8 cellular contexts compared by ENCODE assay signal in the genomic region with DNA sequence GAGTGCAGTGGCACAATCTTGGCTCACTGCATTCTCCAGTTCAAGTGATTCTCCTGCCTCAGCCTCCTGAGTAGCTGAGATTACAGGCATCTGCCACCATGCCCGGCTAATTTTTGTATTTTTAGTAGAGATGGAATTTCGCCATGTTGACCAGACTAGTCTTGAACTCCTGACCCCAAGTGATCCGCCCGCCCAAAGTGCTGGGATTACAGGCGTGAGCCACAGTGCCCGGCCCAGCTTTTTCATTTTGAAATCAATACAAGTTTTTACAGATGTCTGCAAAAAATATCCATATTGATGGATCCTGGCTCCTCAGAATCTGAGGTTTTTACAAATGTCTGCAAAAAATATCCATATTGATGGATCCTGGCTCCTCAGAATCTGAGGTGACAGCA.
A peak's percentile ranks its signal among the peaks of the same experiment; 100 is the strongest.
DNase-seq lines count a peak whose midpoint lies in the region; ATAC-seq, FAIRE-seq and TF ChIP-seq lines count a peak whose summit lies in the region.
"Not testable (repeated sequence)": the region's sequence is repeated elsewhere in the genome, so short reads cannot be mapped to it uniquely, and the experiment has no call there.

No MANE protein-coding gene starts in this region.

- H3K4me1 ChIP-seq in BLaER1 treated with 17β-estradiol and CSF1 and Interleukin-3, amounts not matched to agents 10 nM and 100 nM, result peaks cover 19 to 36% (median 29%) of the 10 kb centered on the region in 10 experiments
- H3K4me1 ChIP-seq in SK-N-SH (ENCODE audit: control insufficient read depth in 1 of 2, insufficient read depth in 2 of 2, low read depth in 1 of 2, low read length in 1 of 2), result not testable (repeated sequence)
- H3K4me1 ChIP-seq in K562 (replicated peaks in 1 of 2; ENCODE audit: control insufficient read depth in 2 of 2, insufficient read depth in 2 of 2, low read length in 2 of 2), result peaks cover 15 to 40% of the 10 kb centered on the region in 2 experiments
- peaks cover 17 to 19% of the 10 kb centered on the region in 2 donors for H3K4me1 ChIP-seq in kidney (ENCODE audit: control insufficient read depth in 1 of 2, insufficient read depth in 1 of 2, low read depth in 1 of 2, low read length in 2 of 2)
- peaks cover 12% of the 10 kb centered on the region for H3K4me1 ChIP-seq in parathyroid adenoma
- H3K4me1 ChIP-seq in spleen, result peaks cover 7 to 37% (median 19%) of the 10 kb centered on the region in 6 donors
- H3K4me1 ChIP-seq in tibial artery, result peaks cover 0 to 25% (median 21%) of the 10 kb centered on the region in 4 donors

- not testable (repeated sequence) for TF ChIP-seq CTCF in SK-N-SH (IDR thresholded peaks at IDR 0.05); K562 (IDR thresholded peaks at IDR 0.05 in 2 of 3, conservative IDR thresholded peaks at IDR 0.05 in 1 of 3; ENCODE audit: insufficient read depth in 2 of 3, low read depth in 1 of 3, low read length in 3 of 3); glutamatergic neuron (IDR thresholded peaks at IDR 0.05; ENCODE audit: partially characterized antibody, unreplicated experiment); kidney (IDR thresholded peaks at IDR 0.05; ENCODE audit: borderline replicate concordance, extremely low read depth, insufficient read depth); parathyroid adenoma (IDR thresholded peaks at IDR 0.05); spleen (IDR thresholded peaks at IDR 0.05 in 8 of 11, conservative IDR thresholded peaks at IDR 0.05 in 3 of 11); tibial artery (IDR thresholded peaks at IDR 0.05)

- not testable (repeated sequence) for TF ChIP-seq EP300 in SK-N-SH (IDR thresholded peaks at IDR 0.05; ENCODE audit: borderline replicate concordance in 1 of 2, low read depth in 1 of 2, low read length in 1 of 2); K562 (IDR thresholded peaks at IDR 0.05; ENCODE audit: low read length)

- intact Hi-C loops in K562 (cut with micrococcal nuclease), result loop anchor here (2.0 kb wide), 1 partner anchor 128 kb away; no protein-coding TSS in a partner anchor
- intact Hi-C loops in kidney (cut with DNase I); spleen (cut with DNase I; ENCODE audit: low total_unique reads); tibial artery (cut with DNase I; ENCODE audit: low total_unique reads): not testable (repeated sequence)

- POLR2A ChIA-PET in SK-N-SH (lab: Yijun Ruan, JAX), result interaction anchor here (0.6 kb wide), 1 partner anchor 306 kb away, joined by 4 read pairs; no protein-coding TSS in a partner anchor
- POLR2A ChIA-PET in K562 (lab: Yijun Ruan, JAX), result interaction anchor here (0.6 kb wide), 1 partner anchor 605 kb away, joined by 3 read pairs; no protein-coding TSS in a partner anchor

- H3K27me3 Mint-ChIP-seq in glutamatergic neuron (ENCODE audit: unreplicated experiment), result not testable (repeated sequence)

- not testable (repeated sequence) for H3F3A ChIP-seq in SK-N-SH (replicated peaks; ENCODE audit: insufficient read depth)

- H3K9me3 Mint-ChIP-seq in glutamatergic neuron (ENCODE audit: unreplicated experiment), result not testable (repeated sequence)

- not testable (repeated sequence) for DNase-seq in SK-N-SH; K562 (ENCODE audit: extremely low read depth in 1 of 4, low spot score in 3 of 4); tibial artery
- peak; percentile 4 for DNase-seq in glutamatergic neuron
- peak; percentile 41 for DNase-seq in kidney
- peak; percentile 54 for DNase-seq in spleen

- not testable (repeated sequence) for H3K27ac ChIP-seq in BLaER1 treated with 17β-estradiol and CSF1 and Interleukin-3, amounts not matched to agents 10 nM and 100 nM; SK-N-SH (ENCODE audit: low read depth in 2 of 2, low read length in 1 of 2); spleen
- H3K27ac ChIP-seq in K562 (ENCODE audit: extremely low read depth, low read depth, low read length) (peak overlapping the region; percentile 37; the same call in 1 of the 3 replicates), kidney (ENCODE audit: low read depth in 2 of 2, low read length in 2 of 2) (peak overlapping the region; percentile 60 to 69), parathyroid adenoma (peak overlapping the region; percentile 77), tibial artery (peak overlapping the region; percentile 48 to 55)

- ATAC-seq in K562, result not testable (repeated sequence)

- not testable (repeated sequence) for H3K36me3 ChIP-seq in BLaER1 treated with 17β-estradiol and CSF1 and Interleukin-3, amounts not matched to agents 10 nM and 100 nM; SK-N-SH (replicated peaks in 1 of 2; ENCODE audit: control insufficient read depth in 1 of 2, insufficient read depth in 2 of 2, low read length in 1 of 2); K562 (ENCODE audit: control insufficient read depth, insufficient read depth, low read length); kidney (ENCODE audit: control insufficient read depth in 1 of 2, insufficient read depth in 2 of 2, low read length in 2 of 2); parathyroid adenoma (ENCODE audit: control insufficient read depth, insufficient read depth, low read length); spleen; tibial artery

- BruUV-seq in K562 (replicated peaks; lab: Mats Ljungman, UMichigan), result not testable (repeated sequence)

- H4K20me1 ChIP-seq in BLaER1 treated with 17β-estradiol and CSF1 and Interleukin-3, amounts not matched to agents 10 nM and 100 nM; SK-N-SH (ENCODE audit: insufficient read depth): not testable (repeated sequence)
- H4K20me1 ChIP-seq in K562 (replicated peaks; ENCODE audit: control insufficient read depth, insufficient read depth, low read length), result peaks cover 10% of the 10 kb centered on the region; the same call in 1 of the 2 replicates

- not testable (repeated sequence) for TF ChIP-seq POLR2A in K562 (conservative IDR thresholded peaks at IDR 0.05); spleen (IDR thresholded peaks at IDR 0.05)

- peak overlapping the region; percentile 61 to 90 (median 82) for H3K4me2 ChIP-seq in BLaER1 treated with 17β-estradiol and CSF1 and Interleukin-3, amounts not matched to agents 10 nM and 100 nM
- H3K4me2 ChIP-seq in SK-N-SH (0 out of 2 replicates have a peak overlapping the region, but pooled peaks have one; percentile 19), K562 (ENCODE audit: insufficient read depth, low read length) (peak overlapping the region; percentile 56; the same call in 1 of the 2 replicates)
- H3K4me2 ChIP-seq in parathyroid adenoma (ENCODE audit: low read length), result not testable (repeated sequence)

- H3K9me3 ChIP-seq in BLaER1 treated with 17β-estradiol and CSF1 and Interleukin-3, amounts not matched to agents 10 nM and 100 nM (replicated peaks in 1 of 11), result peaks cover 5 to 33% (median 17%) of the 10 kb centered on the region in 11 experiments; a peak in 20 of 22 replicates
- H3K9me3 ChIP-seq in SK-N-SH; K562 (replicated peaks; ENCODE audit: control insufficient read depth, insufficient read depth, low read depth, low read length); kidney (ENCODE audit: control insufficient read depth in 1 of 2, low read length in 2 of 2); parathyroid adenoma (ENCODE audit: control insufficient read depth, low read length); spleen; tibial artery: not testable (repeated sequence)

- not testable (repeated sequence) for H3K4me1 Mint-ChIP-seq in glutamatergic neuron (ENCODE audit: low read depth, unreplicated experiment)

- 88% methylated on average over 6 of the region's 6 CpGs for WGBS in SK-N-SH (ENCODE audit: low lambda C conversion rate)
- WGBS in K562 (ENCODE audit: insufficient coverage, low coverage, missing lambda C conversion rate), result 13% methylated on average over 4 of the region's 6 CpGs
- 76 to 92% (median 81%) methylated on average over 6 of the region's 6 CpGs for WGBS in spleen, 5 donors

- H3K27me3 ChIP-seq in BLaER1 treated with 17β-estradiol and CSF1 and Interleukin-3, amounts not matched to agents 10 nM and 100 nM; SK-N-SH (ENCODE audit: insufficient read depth); parathyroid adenoma (ENCODE audit: control insufficient read depth, insufficient read depth, low read length); spleen (replicated peaks in 1 of 7); tibial artery: not testable (repeated sequence)
- H3K27me3 ChIP-seq in K562 (ENCODE audit: control insufficient read depth in 2 of 2, insufficient read depth in 2 of 2, low read length in 2 of 2), result peaks cover 0 to 13% of the 10 kb centered on the region in 2 experiments; a peak in 3 of 5 replicates

- not testable (repeated sequence) for H3K79me2 ChIP-seq in SK-N-SH (ENCODE audit: insufficient read depth); K562 (ENCODE audit: control insufficient read depth, insufficient read depth, low read length); parathyroid adenoma

- H3K36me3 Mint-ChIP-seq in glutamatergic neuron (ENCODE audit: unreplicated experiment), result not testable (repeated sequence)

- CTCF ChIA-PET in SK-N-SH (lab: Yijun Ruan, JAX), result interaction anchor here (0.6 to 1.6 kb wide), 4 partner anchors 23 to 146 kb away, joined by 3 read pairs; no protein-coding TSS in a partner anchor
- CTCF ChIA-PET in K562 (lab: Yijun Ruan, JAX; ENCODE audit: low intra/inter-chr PET ratio), result not testable (repeated sequence)

- in situ Hi-C loops in K562 (cut with MboI), result not testable (repeated sequence)

- TF ChIP-seq RAD21 in SK-N-SH (IDR thresholded peaks at IDR 0.05; ENCODE audit: low read length); K562 (CRISPR knock-in tag; conservative IDR thresholded peaks at IDR 0.05 in 1 of 2, IDR thresholded peaks at IDR 0.05 in 1 of 2): not testable (repeated sequence)

- H3K27ac Mint-ChIP-seq in glutamatergic neuron (ENCODE audit: unreplicated experiment), result not testable (repeated sequence)

- peak overlapping the region in 2 of 11 experiments; percentile 3 to 50; a peak in 2 of 22 replicates for H3K9ac ChIP-seq in BLaER1 treated with 17β-estradiol and CSF1 and Interleukin-3, amounts not matched to agents 10 nM and 100 nM
- not testable (repeated sequence) for H3K9ac ChIP-seq in SK-N-SH; kidney (ENCODE audit: low read length in 2 of 2); parathyroid adenoma
- H3K9ac ChIP-seq in K562 (ENCODE audit: insufficient read depth in 1 of 2, low read depth in 2 of 2, low read length in 2 of 2), result peak overlapping the region in 1 of 2 experiments; percentile 19; a peak in 1 of 4 replicates

- H3K4me3 ChIP-seq in BLaER1 treated with 17β-estradiol and CSF1 and Interleukin-3, amounts not matched to agents 10 nM and 100 nM; SK-N-SH (ENCODE audit: low read depth in 2 of 2, low read length in 1 of 2); K562; kidney (ENCODE audit: low read length in 2 of 2); parathyroid adenoma (ENCODE audit: low read depth, low read length); spleen; tibial artery: not testable (repeated sequence)

- not testable (repeated sequence) for FAIRE-seq in K562 (lab: Jason Lieb, UNC); kidney (lab: Jason Lieb, UNC)

- not testable (repeated sequence) for H3K4me3 Mint-ChIP-seq in glutamatergic neuron (ENCODE audit: unreplicated experiment)

- H3K9me2 ChIP-seq in SK-N-SH, result not testable (repeated sequence)

- not testable (repeated sequence) for H2AFZ ChIP-seq in SK-N-SH (ENCODE audit: low read depth); K562 (ENCODE audit: low read depth, low read length)
- peak overlapping the region; percentile 72 for H2AFZ ChIP-seq in parathyroid adenoma

- H3K9me1 ChIP-seq in K562 (ENCODE audit: control insufficient read depth, insufficient read depth, low read length), result not testable (repeated sequence)
